8 cellular contexts compared by ENCODE assay signal in the genomic region with DNA sequence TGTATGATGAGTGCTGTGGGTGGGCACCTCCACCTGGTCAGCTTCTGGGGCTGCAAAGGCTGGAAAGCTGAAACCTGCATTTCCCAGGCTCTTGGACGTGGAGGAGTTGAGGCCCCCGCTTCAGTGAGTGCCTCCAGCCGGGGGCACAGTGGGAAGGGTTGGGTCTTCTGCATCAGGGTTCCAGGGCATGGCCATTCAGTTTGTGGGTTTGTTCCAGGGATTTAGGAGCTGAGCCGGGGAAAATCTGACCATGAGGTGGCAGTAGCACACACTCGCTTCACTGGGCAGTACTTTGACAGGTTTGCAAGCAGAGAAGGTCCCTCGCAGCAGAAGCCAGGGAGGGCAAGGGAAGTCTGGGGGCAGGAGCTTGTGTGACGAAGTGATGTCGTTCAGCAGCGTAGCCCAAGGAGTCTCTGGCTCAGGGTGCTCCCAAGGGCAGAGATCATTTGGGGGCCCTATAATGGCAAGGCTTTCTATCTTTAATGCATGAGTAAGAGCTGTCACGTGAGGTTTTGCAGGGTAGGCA.
DNase-seq lines count a peak whose midpoint lies in the region; ATAC-seq and TF ChIP-seq lines count a peak whose summit lies in the region.

No MANE protein-coding gene starts in this region.

- H3K4me3 ChIP-seq in kidney epithelial cell (ENCODE audit: low read depth, low read length), result no peak overlapping the region

- H3K36me3 Mint-ChIP-seq in activated T-cell treated with anti-CD3 and anti-CD28 coated beads, Interleukin-2, amount 50 U/mL, for 24 hours (ENCODE audit: low read depth), result no peaks in the 10 kb centered on the region

- peak; percentile 47 for TF ChIP-seq CTCF in kidney epithelial cell (IDR thresholded peaks at IDR 0.05; ENCODE audit: insufficient read depth, low read length, poor library complexity, severe bottlenecking)

- no peaks in the 10 kb centered on the region for H3K4me1 Mint-ChIP-seq in activated T-cell treated with anti-CD3 and anti-CD28 coated beads, Interleukin-2, amount 50 U/mL, for 24 hours (ENCODE audit: low read depth)

- H3K36me3 ChIP-seq in kidney epithelial cell (ENCODE audit: control insufficient read depth, insufficient read depth, low read length), result no peaks in the 10 kb centered on the region

- ATAC-seq in HG02884 (IDR thresholded peaks at IDR 0.05; ENCODE audit: unreplicated experiment), result no peak

- H3K27ac Mint-ChIP-seq in activated T-cell treated with anti-CD3 and anti-CD28 coated beads, Interleukin-2, amount 50 U/mL, for 24 hours, result no peak overlapping the region

- no peaks in the 10 kb centered on the region for H3K27me3 ChIP-seq in kidney epithelial cell (ENCODE audit: control insufficient read depth, insufficient read depth, low read length)

- H3K9me3 Mint-ChIP-seq in activated T-cell treated with anti-CD3 and anti-CD28 coated beads, Interleukin-2, amount 50 U/mL, for 24 hours, result no peaks in the 10 kb centered on the region

- DNase-seq in DMS114 treated with DMSO at 0.1 percent for 48 hours (lab: John Stamatoyannopoulos, UW; ENCODE audit: unreplicated experiment), result peak; percentile 13
- peak; percentile 44 for DNase-seq in HT1080 (ENCODE audit: low read depth)
- DNase-seq in SKM-1 treated with dmso at 0.1 percent for 144 hours (lab: John Stamatoyannopoulos, UW; ENCODE audit: unreplicated experiment), result peak; percentile 46
- no peak for DNase-seq in kidney epithelial cell (ENCODE audit: low read depth)
- no peak for DNase-seq in NCI-H2227 (lab: John Stamatoyannopoulos, UW; ENCODE audit: unreplicated experiment)
- no peak for DNase-seq in activated T-cell treated with anti-CD3 and anti-CD28 coated beads, Interleukin-2, amount 50 U/mL, for 24 hours
- DNase-seq in effector CD4-positive, alpha-beta T cell, result no peak

- H3K4me3 Mint-ChIP-seq in activated T-cell treated with anti-CD3 and anti-CD28 coated beads, Interleukin-2, amount 50 U/mL, for 24 hours, result no peak overlapping the region

- H3K27me3 Mint-ChIP-seq in activated T-cell treated with anti-CD3 and anti-CD28 coated beads, Interleukin-2, amount 50 U/mL, for 24 hours, result peaks cover 20% of the 10 kb centered on the region

Comparison
In these comparisons a context has a peak if more than half of its experiments do, and no peak if none do; other contexts are left out.
1. DNase-seq: peak in DMS114 treated with DMSO at 0.1 percent for 48 hours (single experiment), HT1080 (single experiment) and SKM-1 treated with dmso at 0.1 percent for 144 hours (single experiment); none in kidney epithelial cell (single experiment), NCI-H2227 (single experiment), activated T-cell treated with anti-CD3 and anti-CD28 coated beads, Interleukin-2, amount 50 U/mL, for 24 hours (single experiment) and effector CD4-positive, alpha-beta T cell (single experiment).